ENCODE assay signal across 10 cellular contexts in genomic region chr3:113832477-113833164, GRCh38. TPM values are rescaled to one million over a fixed set of nuclear protein-coding genes. Genes with fewer than 3 reads are reported as not detected.
DNase-seq lines count a peak whose midpoint lies in the region; ATAC-seq, FAIRE-seq and TF ChIP-seq lines count a peak whose summit lies in the region.
"Had no signal": no experiment of that assay in that cellular context is flagged by ENCODE, and none has a peak within 500 bp of the region (broad histone marks: within the 10 kb centered on the region; RNA-seq: fewer than 3 reads in every experiment).

No MANE protein-coding gene starts in this region.

- TF ChIP-seq CTCF in Loucy (conservative IDR thresholded peaks at IDR 0.05; ENCODE audit: low read length) (no peak), neutrophil (IDR thresholded peaks at IDR 0.05) (no peak)

- WGBS in aorta, 2 donors, result 69 to 73% methylated on average over 5 of the region's 5 CpGs

- peak overlapping the region; percentile 94 for H3K27ac ChIP-seq in neutrophil
- H3K27ac ChIP-seq in aorta (ENCODE audit: low read depth in 1 of 2, low read length in 2 of 2), result no peak overlapping the region
- H3K27ac ChIP-seq: SJCRH30 had no signal

- ATAC-seq in GM18870 (IDR thresholded peaks at IDR 0.05; ENCODE audit: unreplicated experiment), result peak; percentile 60
- ATAC-seq in HG02588 (IDR thresholded peaks at IDR 0.05; ENCODE audit: unreplicated experiment), result peak; percentile 38
- no peak for ATAC-seq in aorta (ENCODE audit: low FRiP score)
- no peak for ATAC-seq in HG03045 (IDR thresholded peaks at IDR 0.05; ENCODE audit: unreplicated experiment)

- H3K4me3 ChIP-seq in Loucy (ENCODE audit: low read length, poor library complexity, severe bottlenecking) (no peak overlapping the region), neutrophil (ENCODE audit: low read depth in 1 of 2, low read length in 1 of 2) (no peak overlapping the region), aorta (ENCODE audit: low read length in 2 of 2) (no peak overlapping the region)
- H3K4me3 ChIP-seq: SJCRH30 had no signal

- 0 out of 2 replicates have a peak overlapping the region, but pooled peaks have one; percentile 17 for H2AFZ ChIP-seq in Loucy (ENCODE audit: low read length)

- TF ChIP-seq POLR2A in H54 (IDR thresholded peaks at IDR 0.05; ENCODE audit: low read depth, low read length), result no peak

- H3K4me1 ChIP-seq in Loucy (ENCODE audit: insufficient read depth, low read length, poor library complexity, severe bottlenecking) (peaks cover 11% of the 10 kb centered on the region), neutrophil (ENCODE audit: control insufficient read depth in 1 of 2, insufficient read depth in 1 of 2, low read depth in 1 of 2, low read length in 1 of 2) (peaks cover 38 to 58% of the 10 kb centered on the region in 2 experiments), aorta (ENCODE audit: control insufficient read depth in 1 of 2, insufficient read depth in 2 of 2, low read length in 2 of 2) (no peaks in the 10 kb centered on the region)

- intact Hi-C loops in aorta (cut with DNase I) (loop anchor here in 1 of 2 donors (10.0 kb wide), 1 partner anchor 322 kb away; no protein-coding TSS in a partner anchor), posterior cingulate gyrus (cut with DNase I) (no loop called here)

- H3F3A ChIP-seq in Loucy (ENCODE audit: low read depth), result no peaks in the 10 kb centered on the region

- H4K20me1 ChIP-seq in Loucy (ENCODE audit: insufficient read depth, low read length, poor library complexity, severe bottlenecking), result no peaks in the 10 kb centered on the region

- no peaks in the 10 kb centered on the region for H3K9me2 ChIP-seq in Loucy (replicated peaks; ENCODE audit: low read depth, low read length)

- H3K79me2 ChIP-seq in Loucy (ENCODE audit: insufficient read depth, low read length), result no peaks in the 10 kb centered on the region

- no peaks in the 10 kb centered on the region for H3K9me3 ChIP-seq in Loucy (ENCODE audit: insufficient read depth, low read depth, low read length)
- H3K9me3 ChIP-seq in neutrophil, result no peaks in the 10 kb centered on the region
- H3K9me3 ChIP-seq in aorta (ENCODE audit: control insufficient read depth, low read length), result no peaks in the 10 kb centered on the region
- H3K9me3 ChIP-seq: SJCRH30 had no signal

- DNase-seq in aorta (no peak), posterior cingulate gyrus (no peak), H54 (ENCODE audit: insufficient read length, low spot score) (no peak)
- DNase-seq: SJCRH30 had no signal

- no peaks in the 10 kb centered on the region for H3K36me3 ChIP-seq in Loucy (ENCODE audit: insufficient read depth, low read length)
- H3K36me3 ChIP-seq in neutrophil, result no peaks in the 10 kb centered on the region
- H3K36me3 ChIP-seq in aorta (ENCODE audit: control insufficient read depth in 1 of 2, insufficient read depth in 2 of 2, low read length in 1 of 2), result no peaks in the 10 kb centered on the region
- H3K36me3 ChIP-seq: SJCRH30 had no signal

- no peaks in the 10 kb centered on the region for H3K27me3 ChIP-seq in Loucy (ENCODE audit: insufficient read depth, low read length, poor library complexity, severe bottlenecking)
- no peaks in the 10 kb centered on the region for H3K27me3 ChIP-seq in neutrophil
- no peaks in the 10 kb centered on the region for H3K27me3 ChIP-seq in aorta (ENCODE audit: control insufficient read depth in 1 of 2, insufficient read depth in 2 of 2, low read length in 1 of 2)
- H3K27me3 ChIP-seq: SJCRH30 had no signal

- no peak overlapping the region for H3K4me2 ChIP-seq in Loucy (ENCODE audit: low read depth, low read length, poor library complexity, severe bottlenecking)

- no peak overlapping the region for H3K9ac ChIP-seq in Loucy (ENCODE audit: low read depth, low read length, poor library complexity, severe bottlenecking)

- FAIRE-seq in H54 (lab: Jason Lieb, UNC), result no peak
- FAIRE-seq: bronchial epithelial cell had no signal

RNA-seq across cellular contexts. Expression of gene GRAMD1C, which starts 6.0 kb away (rescaled TPM):
- 1 to 10 TPM; 2.4 to 2.7 TPM for total RNA-seq in aorta
- polyA plus RNA-seq in aorta, result 1 to 10 TPM in 1 of 2 donors, under 1 TPM in 1; 0.97 to 4.0 TPM

Comparison
In these comparisons a context has a peak if more than half of its experiments do, and no peak if none do; other contexts are left out.
1. ATAC-seq: peak in GM18870 (single experiment) and HG02588 (single experiment); none in aorta (single experiment) and HG03045 (single experiment).